Comparison of ENCODE assay signal across 1 cellular context in the genomic region with DNA sequence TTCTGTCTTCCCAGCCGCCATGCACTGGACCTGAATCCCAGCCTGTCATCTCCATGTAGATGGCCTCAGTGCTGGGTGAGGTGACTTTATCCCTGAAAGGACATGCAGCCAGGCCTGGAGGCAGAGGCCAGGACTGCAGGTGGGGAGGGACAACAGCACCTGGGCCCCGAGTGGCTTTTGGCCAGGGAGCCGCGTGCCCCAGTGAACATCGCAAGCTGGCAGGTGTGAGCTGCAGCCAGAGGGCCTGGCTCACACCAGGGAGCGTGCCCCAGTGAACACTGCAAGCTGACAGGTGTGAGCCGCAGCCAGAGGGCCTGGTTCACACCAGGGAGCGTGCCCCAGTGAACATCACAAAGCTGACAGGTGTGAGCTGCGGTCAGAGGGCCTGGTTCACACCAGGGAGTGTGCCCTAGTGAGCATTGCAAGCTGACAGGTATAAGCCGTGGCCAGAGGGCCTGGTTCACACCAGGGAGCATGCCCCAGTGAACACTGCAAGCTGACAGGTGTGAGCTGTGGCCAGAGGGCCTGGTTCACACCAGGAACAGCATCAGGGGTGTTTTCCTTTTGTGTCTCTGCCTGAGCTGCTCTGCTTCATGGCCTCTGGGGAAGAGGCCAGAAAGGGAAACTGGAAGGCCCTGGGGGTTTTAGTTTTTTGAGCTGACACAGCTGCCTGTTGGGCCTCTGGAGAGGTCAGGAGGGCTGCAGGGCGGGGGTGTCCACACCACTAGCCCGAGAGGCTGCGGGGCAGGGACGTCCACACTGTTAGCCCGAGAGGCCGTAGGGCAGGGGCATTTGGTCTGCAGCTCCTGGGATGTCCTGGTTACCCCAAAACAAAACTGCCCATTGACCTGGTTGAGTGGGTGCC.
TF ChIP-seq lines count a peak whose summit lies in the region.

No MANE protein-coding gene starts in this region.

TF ChIP-seq in H1, 55 proteins besides CTCF, POLR2A, EP300 and RAD21:
- no peak for TF ChIP-seq TCF12 (IDR thresholded peaks at IDR 0.05; ENCODE audit: low read depth, low read length)
- TF ChIP-seq BACH1 (IDR thresholded peaks at IDR 0.05; ENCODE audit: low read length): 0 out of 2 replicates have a peak, but pooled peaks have one; percentile 11
